In genomic region chr16:72129976-72130656, GRCh38 we compare ENCODE assay signal across 15 cellular contexts. TPM values are rescaled to one million over a fixed set of nuclear protein-coding genes. Genes with fewer than 3 reads are reported as not detected.
DNase-seq lines count a peak whose midpoint lies in the region; ATAC-seq lines count a peak whose summit lies in the region.
"Had no signal": no experiment of that assay in that cellular context is flagged by ENCODE, and none has a peak within 500 bp of the region (broad histone marks: within the 10 kb centered on the region; RNA-seq: fewer than 3 reads in every experiment).

No MANE protein-coding gene starts in this region.

- H3K4me3 ChIP-seq in trophoblast cell (ENCODE audit: low read depth, low read length), result no peak overlapping the region
- H3K4me3 ChIP-seq: A549, PC-9 had no signal

- no peak overlapping the region for H3K23ac ChIP-seq in trophoblast cell (ENCODE audit: low read length)

- no peaks in the 10 kb centered on the region for H3K79me1 ChIP-seq in trophoblast cell (ENCODE audit: low read length)

- no peaks in the 10 kb centered on the region for H3K79me2 ChIP-seq in trophoblast cell (ENCODE audit: control insufficient read depth, insufficient read depth, low read length, poor library complexity)

- H3K4me1 Mint-ChIP-seq in dendritic cell treated with granulocyte-macrophage colony-stimulating factor and Interleukin-4, amounts not matched to agents 40 ng/mL and 50 ng/mL, for 4 days (ENCODE audit: low read depth), result peaks cover 73% of the 10 kb centered on the region
- H3K4me1 Mint-ChIP-seq in stimulated activated effector memory CD8-positive, alpha-beta T cell treated with anti-CD3 and anti-CD28 coated beads, Interleukin-12 subunit alpha, Interleukin-12 subunit beta, amount 100 ng/mL, for 72 hours, result no peaks in the 10 kb centered on the region
- H3K4me1 Mint-ChIP-seq: CD4-positive, alpha-beta memory T cell had no signal

- no peaks in the 10 kb centered on the region for H3K9me3 Mint-ChIP-seq in dendritic cell treated with granulocyte-macrophage colony-stimulating factor and Interleukin-4, amounts not matched to agents 40 ng/mL and 50 ng/mL, for 4 days
- H3K9me3 Mint-ChIP-seq in stimulated activated effector memory CD8-positive, alpha-beta T cell treated with anti-CD3 and anti-CD28 coated beads, Interleukin-12 subunit alpha, Interleukin-12 subunit beta, amount 100 ng/mL, for 72 hours, result no peaks in the 10 kb centered on the region
- H3K9me3 Mint-ChIP-seq: CD4-positive, alpha-beta memory T cell; HFFc6 had no signal

- intact Hi-C loops in dendritic cell treated with granulocyte-macrophage colony-stimulating factor and Interleukin-4, amounts not matched to agents 40 ng/mL and 50 ng/mL, for 4 days (cut with micrococcal nuclease), result loop anchor here (10.0 kb wide), 2 partner anchors 105 to 275 kb away; no protein-coding TSS in a partner anchor

- H3K27ac Mint-ChIP-seq in dendritic cell treated with granulocyte-macrophage colony-stimulating factor and Interleukin-4, amounts not matched to agents 40 ng/mL and 50 ng/mL, for 4 days, result peak overlapping the region; percentile 84
- H3K27ac Mint-ChIP-seq in stimulated activated effector memory CD8-positive, alpha-beta T cell treated with anti-CD3 and anti-CD28 coated beads, Interleukin-12 subunit alpha, Interleukin-12 subunit beta, amount 100 ng/mL, for 72 hours, result no peak overlapping the region
- H3K27ac Mint-ChIP-seq: CD4-positive, alpha-beta memory T cell; HFFc6 had no signal

- H4K91ac ChIP-seq in trophoblast cell (ENCODE audit: low read depth, low read length), result no peak overlapping the region

- no peak overlapping the region for H3K18ac ChIP-seq in trophoblast cell (ENCODE audit: low read length)

- no peak overlapping the region for H2AK5ac ChIP-seq in trophoblast cell (ENCODE audit: low read length)

- H3K4me1 ChIP-seq in trophoblast cell (ENCODE audit: control insufficient read depth in 1 of 2, insufficient read depth in 2 of 2, low read length in 2 of 2), result no peaks in the 10 kb centered on the region
- H3K4me1 ChIP-seq: A549 had no signal

- no peak for ATAC-seq in stimulated activated effector memory CD8-positive, alpha-beta T cell treated with anti-CD3 and anti-CD28 coated beads, Interleukin-12 subunit alpha, Interleukin-12 subunit beta, amount 100 ng/mL, for 72 hours
- ATAC-seq in GM18868 (IDR thresholded peaks at IDR 0.05; ENCODE audit: unreplicated experiment), result no peak

- no CpG with 5 or more reads among the region's 7 CpGs for WGBS in trophoblast cell (ENCODE audit: extremely low coverage, insufficient coverage, insufficient read length)

- H3K4ac ChIP-seq in trophoblast cell (ENCODE audit: low read depth, low read length), result no peak overlapping the region

- H2BK5ac ChIP-seq in trophoblast cell (ENCODE audit: low read depth, low read length, poor library complexity), result no peak overlapping the region

- no peaks in the 10 kb centered on the region for H3K9me3 ChIP-seq in trophoblast cell (ENCODE audit: insufficient read depth, low read depth, low read length)
- H3K9me3 ChIP-seq: A549 had no signal

- peak overlapping the region; percentile 38 for H3K4me3 Mint-ChIP-seq in dendritic cell treated with granulocyte-macrophage colony-stimulating factor and Interleukin-4, amounts not matched to agents 40 ng/mL and 50 ng/mL, for 4 days
- H3K4me3 Mint-ChIP-seq in stimulated activated effector memory CD8-positive, alpha-beta T cell treated with anti-CD3 and anti-CD28 coated beads, Interleukin-12 subunit alpha, Interleukin-12 subunit beta, amount 100 ng/mL, for 72 hours, result no peak overlapping the region
- H3K4me3 Mint-ChIP-seq: CD4-positive, alpha-beta memory T cell; HFFc6 had no signal

- H2AFZ ChIP-seq in trophoblast cell (ENCODE audit: insufficient read depth, low read length, poor library complexity), result no peak overlapping the region

- peaks cover 7% of the 10 kb centered on the region for H3K36me3 Mint-ChIP-seq in dendritic cell treated with granulocyte-macrophage colony-stimulating factor and Interleukin-4, amounts not matched to agents 40 ng/mL and 50 ng/mL, for 4 days (ENCODE audit: low read depth)
- H3K36me3 Mint-ChIP-seq in stimulated activated effector memory CD8-positive, alpha-beta T cell treated with anti-CD3 and anti-CD28 coated beads, Interleukin-12 subunit alpha, Interleukin-12 subunit beta, amount 100 ng/mL, for 72 hours, result no peaks in the 10 kb centered on the region
- H3K36me3 Mint-ChIP-seq: CD4-positive, alpha-beta memory T cell had no signal

- no peak overlapping the region for H2BK12ac ChIP-seq in trophoblast cell (ENCODE audit: low read length)

- no peak overlapping the region for H3K9ac ChIP-seq in trophoblast cell (ENCODE audit: low read length)
- H3K9ac ChIP-seq: KMS-11 had no signal

- no peaks in the 10 kb centered on the region for H3K27me3 Mint-ChIP-seq in dendritic cell treated with granulocyte-macrophage colony-stimulating factor and Interleukin-4, amounts not matched to agents 40 ng/mL and 50 ng/mL, for 4 days
- H3K27me3 Mint-ChIP-seq: CD4-positive, alpha-beta memory T cell had no signal

- no peak overlapping the region for H3K4me2 ChIP-seq in trophoblast cell (ENCODE audit: low read length)
- H3K4me2 ChIP-seq: KMS-11, PC-9 had no signal

- no peak overlapping the region for H2BK120ac ChIP-seq in trophoblast cell (ENCODE audit: insufficient read depth, low read length, poor library complexity)

- H4K12ac ChIP-seq in trophoblast cell (ENCODE audit: low read depth, low read length), result no peak overlapping the region

- H3K36me3 ChIP-seq in trophoblast cell (ENCODE audit: control insufficient read depth in 1 of 2, insufficient read depth in 2 of 2, low read length in 2 of 2), result no peaks in the 10 kb centered on the region

- no peak overlapping the region for H3K14ac ChIP-seq in trophoblast cell (ENCODE audit: low read length)

- no peak overlapping the region for H4K8ac ChIP-seq in trophoblast cell (ENCODE audit: low read depth, low read length)

- H3K27ac ChIP-seq in trophoblast cell (ENCODE audit: low read depth, low read length), result no peak overlapping the region
- H3K27ac ChIP-seq: A549, KMS-11, PC-9 had no signal

- DNase-seq in CD1c-positive myeloid dendritic cell (ENCODE audit: extremely low spot score), result peak; percentile 64
- DNase-seq in NCI-H510A (lab: John Stamatoyannopoulos, UW), result peak; percentile 7
- DNase-seq in trophoblast cell, result peak; percentile 43 to 73
- DNase-seq in stimulated activated effector memory CD8-positive, alpha-beta T cell treated with anti-CD3 and anti-CD28 coated beads, Interleukin-12 subunit alpha, Interleukin-12 subunit beta, amount 100 ng/mL, for 72 hours (ENCODE audit: low spot score in 2 of 2), result no peak
- no peak for DNase-seq in activated CD4-positive, CD25-positive, alpha-beta regulatory T cell (lab: John Stamatoyannopoulos, UW)
- DNase-seq: CD4-positive, alpha-beta memory T cell; DMS79 treated with DMSO at 0.1 percent for 48 hours; HFFc6; NCI-H1417; NCI-H187; PC-9 had no signal

- no peaks in the 10 kb centered on the region for H3K27me3 ChIP-seq in trophoblast cell (ENCODE audit: insufficient read depth, low read length)

RNA-seq across cellular contexts. Expression of gene DHX38, which starts 36.5 kb away (rescaled TPM):
- 30.2 and 30.9 TPM in 2 replicates for polyA plus RNA-seq in trophoblast cell (2013)

RNA-seq across cellular contexts. Expression of gene TXNL4B, which starts 36.7 kb away (rescaled TPM):
- 6.4 and 6.8 TPM in 2 replicates for polyA plus RNA-seq in trophoblast cell (2013)

RNA-seq across cellular contexts. Expression of gene PMFBP1, which starts 41.8 kb away (rescaled TPM):
- 0.76 and 1.00 TPM in 2 replicates for polyA plus RNA-seq in trophoblast cell (2013)
- polyA plus RNA-seq: CD4-positive, alpha-beta memory T cell had no signal

Comparison
In these comparisons a context has a peak if more than half of its experiments do, and no peak if none do; other contexts are left out.
1. DNase-seq: peak in CD1c-positive myeloid dendritic cell (single experiment), NCI-H510A (single experiment) and trophoblast cell (2 of 2); none in stimulated activated effector memory CD8-positive, alpha-beta T cell treated with anti-CD3 and anti-CD28 coated beads, Interleukin-12 subunit alpha, Interleukin-12 subunit beta, amount 100 ng/mL, for 72 hours (0 of 2) and activated CD4-positive, CD25-positive, alpha-beta regulatory T cell (0 of 4).